9 cellular contexts compared by ENCODE assay signal in genomic region chr15:22895465-22896190, GRCh38. TPM values are rescaled to one million over a fixed set of nuclear protein-coding genes. Genes with fewer than 3 reads are reported as not detected.
DNase-seq lines count a peak whose midpoint lies in the region; ATAC-seq and TF ChIP-seq lines count a peak whose summit lies in the region.
"Had no signal": no experiment of that assay in that cellular context is flagged by ENCODE, and none has a peak within 500 bp of the region (broad histone marks: within the 10 kb centered on the region; RNA-seq: fewer than 3 reads in every experiment).

No MANE protein-coding gene starts in this region.

- H3K27ac Mint-ChIP-seq in naive thymus-derived CD8-positive, alpha-beta T cell: peak overlapping the region in 1 of 10 donors; percentile 56
- no peak overlapping the region for H3K27ac Mint-ChIP-seq in glutamatergic neuron (ENCODE audit: unreplicated experiment)
- H3K27ac Mint-ChIP-seq: activated naive CD8-positive, alpha-beta T cell had no signal

- H3K4me1 Mint-ChIP-seq in naive thymus-derived CD8-positive, alpha-beta T cell: no peaks in the 10 kb centered on the region
- peaks cover 7% of the 10 kb centered on the region for H3K4me1 Mint-ChIP-seq in glutamatergic neuron (ENCODE audit: low read depth, unreplicated experiment)

- H3K4me3 ChIP-seq in fibroblast of villous mesenchyme (ENCODE audit: low read depth, low read length): no peak overlapping the region

- H3K27me3 Mint-ChIP-seq in naive thymus-derived CD8-positive, alpha-beta T cell: no peaks in the 10 kb centered on the region
- H3K27me3 Mint-ChIP-seq in glutamatergic neuron (ENCODE audit: unreplicated experiment): peaks cover 4% of the 10 kb centered on the region
- H3K27me3 Mint-ChIP-seq: activated naive CD8-positive, alpha-beta T cell had no signal

- no peak for TF ChIP-seq CTCF in fibroblast of villous mesenchyme (IDR thresholded peaks at IDR 0.05; ENCODE audit: insufficient read depth, low read depth, low read length)
- no peak for TF ChIP-seq CTCF in glutamatergic neuron (IDR thresholded peaks at IDR 0.05; ENCODE audit: partially characterized antibody, unreplicated experiment)

- H3K4me3 Mint-ChIP-seq in naive thymus-derived CD8-positive, alpha-beta T cell: no peak overlapping the region
- no peak overlapping the region for H3K4me3 Mint-ChIP-seq in glutamatergic neuron (ENCODE audit: unreplicated experiment)
- H3K4me3 Mint-ChIP-seq: activated naive CD8-positive, alpha-beta T cell had no signal

- ATAC-seq in GM21515 (IDR thresholded peaks at IDR 0.05; ENCODE audit: unreplicated experiment): peak; percentile 70
- ATAC-seq in naive thymus-derived CD8-positive, alpha-beta T cell: no peak

- POLR2A ChIA-PET in naive thymus-derived CD8-positive, alpha-beta T cell (lab: Charles Lee): no interaction called here

- DNase-seq in ELF-1 (ENCODE audit: low read depth, low spot score) (peak; percentile 86), LoVo (ENCODE audit: low spot score) (peak; percentile 95), fibroblast of villous mesenchyme (ENCODE audit: low read depth) (peak; percentile 54), glutamatergic neuron (no peak), SHP77 (lab: John Stamatoyannopoulos, UW) (no peak), cortex of kidney (lab: John Stamatoyannopoulos, UW) (no peak)
- no peak for DNase-seq in naive thymus-derived CD8-positive, alpha-beta T cell

- no peaks in the 10 kb centered on the region for H3K9me3 Mint-ChIP-seq in naive thymus-derived CD8-positive, alpha-beta T cell
- peaks cover 2% of the 10 kb centered on the region for H3K9me3 Mint-ChIP-seq in glutamatergic neuron (ENCODE audit: unreplicated experiment)

- H3K36me3 Mint-ChIP-seq in naive thymus-derived CD8-positive, alpha-beta T cell: no peaks in the 10 kb centered on the region
- H3K36me3 Mint-ChIP-seq in glutamatergic neuron (ENCODE audit: unreplicated experiment): peaks cover 23% of the 10 kb centered on the region
- H3K36me3 Mint-ChIP-seq: activated naive CD8-positive, alpha-beta T cell had no signal

RNA-seq across cellular contexts. Expression of gene NIPA2, which starts 57.2 kb away (rescaled TPM):
- total RNA-seq in fibroblast of villous mesenchyme: 50.3 and 69.1 TPM in 2 replicates
- 10 to 100 TPM; 40.8 to 44.3 TPM for total RNA-seq in naive thymus-derived CD8-positive, alpha-beta T cell
- polyA plus RNA-seq in naive thymus-derived CD8-positive, alpha-beta T cell: 10 to 100 TPM; 35.9 to 44.8 (median 36.8) TPM
- 121 TPM for total RNA-seq in glutamatergic neuron (ENCODE audit: unreplicated experiment)

Comparison
In these comparisons a context has a peak if more than half of its experiments do, and no peak if none do; other contexts are left out.
1. DNase-seq: peak in ELF-1 (single experiment), LoVo (single experiment) and fibroblast of villous mesenchyme (single experiment); none in naive thymus-derived CD8-positive, alpha-beta T cell (0 of 10), glutamatergic neuron (single experiment), SHP77 (0 of 2) and cortex of kidney (single experiment).